ENCODE assay signal across 8 cellular contexts in genomic region chr18:63317556-63317946, GRCh38. TPM values are rescaled to one million over a fixed set of nuclear protein-coding genes. Genes with fewer than 3 reads are reported as not detected.
DNase-seq lines count a peak whose midpoint lies in the region; ATAC-seq and TF ChIP-seq lines count a peak whose summit lies in the region.

No MANE protein-coding gene starts in this region.

- no peak for DNase-seq in DND-41
- DNase-seq in NCI-H526 treated with DMSO at 0.1 percent for 48 hours (lab: John Stamatoyannopoulos, UW), result peak; percentile 65
- DNase-seq in endothelial cell (ENCODE audit: low spot score), result no peak
- DNase-seq in prostate gland (ENCODE audit: low spot score), result no peak
- DNase-seq in NK-92 treated with Interleukin-12 subunit alpha and Interleukin-12 subunit beta, amount 100 ng/mL, for 24 hours (lab: John Stamatoyannopoulos, UW), result no peak

- no peak for ATAC-seq in DND-41 (ENCODE audit: insufficient read depth, low read depth)
- ATAC-seq in HG02973 (IDR thresholded peaks at IDR 0.05; ENCODE audit: unreplicated experiment), result no peak
- ATAC-seq in GM21526 (IDR thresholded peaks at IDR 0.05; ENCODE audit: low FRiP score, unreplicated experiment), result no peak
- ATAC-seq in HG03432 (IDR thresholded peaks at IDR 0.05; ENCODE audit: unreplicated experiment), result no peak

- H3K27ac ChIP-seq in DND-41 (ENCODE audit: low read length) (peak overlapping the region; percentile 95), prostate gland (peak overlapping the region; percentile 62 to 66)

- H4K20me1 ChIP-seq in DND-41 (ENCODE audit: insufficient read depth, low read length), result peaks cover 58% of the 10 kb centered on the region

- H3K9me3 ChIP-seq in DND-41 (ENCODE audit: insufficient read depth, low read length, severe bottlenecking) (no peaks in the 10 kb centered on the region), prostate gland (no peaks in the 10 kb centered on the region)

- H3K36me3 Mint-ChIP-seq in endothelial cell (ENCODE audit: low read depth, unreplicated experiment), result peaks cover 12% of the 10 kb centered on the region

- H3K4me2 ChIP-seq in DND-41 (ENCODE audit: insufficient read depth, low read length), result peak overlapping the region; percentile 84

- H3K9me3 Mint-ChIP-seq in endothelial cell (ENCODE audit: unreplicated experiment), result no peaks in the 10 kb centered on the region

- H3K27me3 ChIP-seq in DND-41 (ENCODE audit: insufficient read depth, low read length, poor library complexity), result no peaks in the 10 kb centered on the region
- no peaks in the 10 kb centered on the region for H3K27me3 ChIP-seq in prostate gland (replicated peaks; ENCODE audit: insufficient read depth)

- no peak overlapping the region for H3K27ac Mint-ChIP-seq in endothelial cell (ENCODE audit: unreplicated experiment)

- H3K27me3 Mint-ChIP-seq in endothelial cell (ENCODE audit: unreplicated experiment), result peaks cover 17% of the 10 kb centered on the region

- H3K4me3 ChIP-seq in DND-41 (ENCODE audit: low read depth in 1 of 2, low read length in 2 of 2) (peak overlapping the region; percentile 75 to 95), prostate gland (peak overlapping the region; percentile 63 to 65)

- H3K4me1 Mint-ChIP-seq in endothelial cell (ENCODE audit: unreplicated experiment), result peaks cover 29% of the 10 kb centered on the region

- WGBS in prostate gland, result 46% methylated on average over 10 of the region's 10 CpGs

- peak overlapping the region; percentile 78 for H3K9ac ChIP-seq in DND-41 (ENCODE audit: low read depth, low read length)

- H2AFZ ChIP-seq in DND-41 (ENCODE audit: low read depth, low read length), result no peak overlapping the region

- H3K79me2 ChIP-seq in DND-41 (ENCODE audit: insufficient read depth, low read length), result peaks cover 84% of the 10 kb centered on the region

- no peak for TF ChIP-seq POLR2A in prostate gland (IDR thresholded peaks at IDR 0.05)

- intact Hi-C loops in prostate gland (cut with DNase I), result loop anchor here (5.0 kb wide), 2 partner anchors 80 to 140 kb away; no protein-coding TSS in a partner anchor

- no peak for TF ChIP-seq CTCF in DND-41 (IDR thresholded peaks at IDR 0.05; ENCODE audit: borderline replicate concordance, extremely low read depth, low read length, poor library complexity, severe bottlenecking)
- no peak for TF ChIP-seq CTCF in endothelial cell (IDR thresholded peaks at IDR 0.05; ENCODE audit: unreplicated experiment)
- no peak for TF ChIP-seq CTCF in prostate gland (IDR thresholded peaks at IDR 0.05)

- H3K4me1 ChIP-seq in DND-41 (ENCODE audit: insufficient read depth, low read length) (peaks cover 70% of the 10 kb centered on the region), prostate gland (replicated peaks) (no peaks in the 10 kb centered on the region)

- H3K36me3 ChIP-seq in DND-41 (ENCODE audit: insufficient read depth, low read length) (peaks cover 40% of the 10 kb centered on the region), prostate gland (no peaks in the 10 kb centered on the region)

- peak overlapping the region; percentile 90 for H3K4me3 Mint-ChIP-seq in endothelial cell (ENCODE audit: unreplicated experiment)

RNA-seq across cellular contexts. Expression of gene BCL2, which starts 2.0 kb away (rescaled TPM):
- total RNA-seq in endothelial cell (ENCODE audit: unreplicated experiment), result 9.2 TPM
- total RNA-seq in prostate gland, result 10 to 100 TPM; 14.8 to 38.4 TPM

RNA-seq across cellular contexts. Expression of gene KDSR, which starts 49.5 kb away (rescaled TPM):
- total RNA-seq in endothelial cell (ENCODE audit: unreplicated experiment) (23.9 TPM), prostate gland (10 to 100 TPM; 46.1 to 52.3 TPM)
